In the genomic region with DNA sequence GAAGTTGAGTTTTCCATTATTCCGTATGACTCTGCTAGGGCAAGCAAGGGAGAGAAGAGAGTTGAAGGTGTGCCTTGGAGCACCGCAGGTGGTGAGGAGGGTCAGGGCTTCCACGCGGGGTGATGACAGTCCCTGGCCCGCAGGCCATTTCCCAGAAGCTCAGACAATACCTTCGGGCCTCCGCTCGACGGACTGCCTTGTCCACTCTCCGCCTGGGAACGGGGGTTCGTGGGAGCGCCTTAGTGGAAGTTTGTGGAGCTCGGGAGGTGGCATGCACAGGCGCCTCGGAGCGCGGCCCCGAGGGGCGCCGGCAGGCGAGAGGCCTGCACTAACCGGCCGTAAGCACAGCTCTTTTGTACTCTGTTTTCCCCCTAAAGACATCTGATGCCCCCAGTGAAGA, we compare ENCODE assay signal across 9 cellular contexts.
DNase-seq lines count a peak whose midpoint lies in the region; ATAC-seq and TF ChIP-seq lines count a peak whose summit lies in the region.
"Had no signal": no experiment of that assay in that cellular context is flagged by ENCODE, and none has a peak within 500 bp of the region (broad histone marks: within the 10 kb centered on the region; RNA-seq: fewer than 3 reads in every experiment).

No MANE protein-coding gene starts in this region.

- H3K36me3 ChIP-seq in neuronal stem cell (replicated peaks in 1 of 2; ENCODE audit: control insufficient read depth in 2 of 2, insufficient read depth in 2 of 2, low read length in 2 of 2): no peaks in the 10 kb centered on the region
- no peaks in the 10 kb centered on the region for H3K36me3 ChIP-seq in aorta (ENCODE audit: control insufficient read depth in 1 of 2, insufficient read depth in 2 of 2, low read length in 1 of 2)
- H3K36me3 ChIP-seq: BLaER1 had no signal

- H3K4me3 ChIP-seq in dorsolateral prefrontal cortex (peak overlapping the region in 48 of 59 donors; percentile 33 to 69 (median 58)), neuronal stem cell (ENCODE audit: low read length in 2 of 2) (no peak overlapping the region), aorta (ENCODE audit: low read length in 2 of 2) (no peak overlapping the region)
- H3K4me3 ChIP-seq: BLaER1 had no signal

- no peak for TF ChIP-seq CTCF in dorsolateral prefrontal cortex (IDR thresholded peaks at IDR 0.05 in 54 of 56, conservative IDR thresholded peaks at IDR 0.05 in 2 of 56; ENCODE audit: low read depth in 1 of 56, partially characterized antibody in 56 of 56)

- H3K18ac ChIP-seq in neuronal stem cell (ENCODE audit: low read length): no peak overlapping the region

- peak overlapping the region; percentile 79 for H2BK120ac ChIP-seq in neuronal stem cell (ENCODE audit: low read depth, low read length)

- no peak overlapping the region for H3K4me2 ChIP-seq in neuronal stem cell (ENCODE audit: insufficient read depth, low read length, poor library complexity, severe bottlenecking)
- H3K4me2 ChIP-seq: BLaER1 had no signal

- no peak overlapping the region for H4K8ac ChIP-seq in neuronal stem cell (ENCODE audit: low read depth, low read length)

- no peak overlapping the region for H3K14ac ChIP-seq in neuronal stem cell (ENCODE audit: low read length)

- DNase-seq in left ventricle myocardium superior (peak; percentile 28), Right ventricle myocardium inferior (ENCODE audit: missing footprints) (no peak), dorsolateral prefrontal cortex (no peak), neuronal stem cell (ENCODE audit: low spot score) (no peak), aorta (peak in 1 of 2 donors; percentile 46), C1 segment of cervical spinal cord (lab: John Stamatoyannopoulos, UW) (no peak)

- no peak overlapping the region for H2AFZ ChIP-seq in neuronal stem cell (ENCODE audit: low read length)

- H3K27me3 ChIP-seq in dorsolateral prefrontal cortex (peaks cover 0 to 10% (median 0%) of the 10 kb centered on the region in 45 donors), neuronal stem cell (ENCODE audit: control insufficient read depth in 3 of 3, insufficient read depth in 3 of 3, low read depth in 1 of 3, low read length in 3 of 3) (peaks cover 0 to 8% (median 0%) of the 10 kb centered on the region in 3 experiments), aorta (ENCODE audit: control insufficient read depth in 1 of 2, insufficient read depth in 2 of 2, low read length in 1 of 2) (no peaks in the 10 kb centered on the region)
- H3K27me3 ChIP-seq: BLaER1 had no signal

- intact Hi-C loops in left ventricle myocardium superior (cut with micrococcal nuclease) (no loop called here), Right ventricle myocardium inferior (cut with DNase I) (no loop called here), dorsolateral prefrontal cortex (cut with DNase I) (no loop called here), aorta (cut with DNase I) (no loop called here)

- H3K4me1 ChIP-seq in neuronal stem cell (ENCODE audit: control insufficient read depth in 2 of 2, insufficient read depth in 1 of 2, low read depth in 1 of 2, low read length in 2 of 2) (no peaks in the 10 kb centered on the region), aorta (ENCODE audit: control insufficient read depth in 1 of 2, insufficient read depth in 2 of 2, low read length in 2 of 2) (no peaks in the 10 kb centered on the region)

- H2BK12ac ChIP-seq in neuronal stem cell (ENCODE audit: low read length): no peak overlapping the region

- no peaks in the 10 kb centered on the region for H3K79me1 ChIP-seq in neuronal stem cell (ENCODE audit: low read depth, low read length)

- H3K27ac ChIP-seq in dorsolateral prefrontal cortex (no peak overlapping the region), neuronal stem cell (replicated peaks; ENCODE audit: low read length) (no peak overlapping the region), aorta (ENCODE audit: low read depth in 1 of 2, low read length in 2 of 2) (no peak overlapping the region)
- H3K27ac ChIP-seq: BLaER1 had no signal

- peak overlapping the region; percentile 64 for H2AK5ac ChIP-seq in neuronal stem cell (ENCODE audit: low read depth, low read length)

- WGBS in neuronal stem cell (ENCODE audit: extremely low coverage in 2 of 2, insufficient read length in 2 of 2, insufficient replicate concordance in 1 of 2), 2 donors: no CpG with 5 or more reads among the region's 24 CpGs
- 76% methylated on average over 24 of the region's 24 CpGs for WGBS in aorta, 2 donors

- H2BK5ac ChIP-seq in neuronal stem cell (ENCODE audit: low read length): peak overlapping the region; percentile 48

- H2BK15ac ChIP-seq in neuronal stem cell (ENCODE audit: low read length): no peak overlapping the region

- no peak overlapping the region for H4K91ac ChIP-seq in neuronal stem cell (ENCODE audit: low read depth, low read length, poor library complexity)

- H3K9ac ChIP-seq in neuronal stem cell (ENCODE audit: low read depth, low read length, poor library complexity): no peak overlapping the region
- H3K9ac ChIP-seq: BLaER1 had no signal

- no peak overlapping the region for H3K4ac ChIP-seq in neuronal stem cell (ENCODE audit: low read length)

- H3K23ac ChIP-seq in neuronal stem cell (ENCODE audit: low read depth, low read length, poor library complexity): no peak overlapping the region

- H3K9me3 ChIP-seq in neuronal stem cell (replicated peaks in 1 of 2; ENCODE audit: control insufficient read depth in 2 of 2, insufficient read depth in 1 of 2, low read depth in 1 of 2, low read length in 2 of 2) (peaks cover 0 to 8% of the 10 kb centered on the region in 2 donors), aorta (ENCODE audit: control insufficient read depth, low read length) (no peaks in the 10 kb centered on the region)

- ATAC-seq in left ventricle myocardium superior: no peak
- ATAC-seq in Right ventricle myocardium inferior: no peak
- peak; percentile 5 for ATAC-seq in aorta (ENCODE audit: low FRiP score)
- no peak for ATAC-seq in HG03039 (IDR thresholded peaks at IDR 0.05; ENCODE audit: unreplicated experiment)
- ATAC-seq in HG03354 (IDR thresholded peaks at IDR 0.05; ENCODE audit: poor library complexity, severe bottlenecking, unreplicated experiment): no peak

Comparison
In these comparisons a context has a peak if more than half of its experiments do, and no peak if none do; other contexts are left out.
1. H3K4me3 ChIP-seq: peak in dorsolateral prefrontal cortex (48 of 59); none in neuronal stem cell (0 of 2) and aorta (0 of 2).